19 cellular contexts compared by ENCODE assay signal in genomic region chr7:43630466-43630865, GRCh38. TPM values are rescaled to one million over a fixed set of nuclear protein-coding genes. Genes with fewer than 3 reads are reported as not detected.
DNase-seq lines count a peak whose midpoint lies in the region; ATAC-seq and TF ChIP-seq lines count a peak whose summit lies in the region.
"Had no signal": no experiment of that assay in that cellular context is flagged by ENCODE, and none has a peak within 500 bp of the region (broad histone marks: within the 10 kb centered on the region; RNA-seq: fewer than 3 reads in every experiment).

No MANE protein-coding gene starts in this region.

- H4K20me1 ChIP-seq in osteoblast (ENCODE audit: insufficient read depth, low read length) = peaks cover 8% of the 10 kb centered on the region

- peak overlapping the region; percentile 90 for H3K27ac Mint-ChIP-seq in activated CD8-positive, alpha-beta T cell treated with anti-CD3 and anti-CD28 coated beads for 36 hours
- H3K27ac Mint-ChIP-seq in activated CD8-positive, alpha-beta T cell treated with anti-CD3 and anti-CD28 coated beads, Interleukin-2, amount 10 ng/mL, durations not matched to agents 7 days and 5 days = no peak overlapping the region
- H3K27ac Mint-ChIP-seq in HFFc6 = 0 out of 2 replicates have a peak overlapping the region, but pooled peaks have one; percentile 24
- H3K27ac Mint-ChIP-seq in activated B cell treated with CpG ODN at 0.5 μM for 24 hours = peak overlapping the region; percentile 70
- peak overlapping the region in 9 of 10 donors; percentile 91 to 99 (median 95) for H3K27ac Mint-ChIP-seq in naive thymus-derived CD8-positive, alpha-beta T cell

- no peak overlapping the region for H3K27ac ChIP-seq in osteoblast (ENCODE audit: low read depth, low read length)
- H3K27ac ChIP-seq: cardiac muscle cell, dorsolateral prefrontal cortex, stomach, upper lobe of right lung had no signal

- no peaks in the 10 kb centered on the region for H3K9me3 ChIP-seq in osteoblast (ENCODE audit: low read depth, low read length)
- H3K9me3 ChIP-seq: stomach, upper lobe of right lung had no signal

- no peak overlapping the region for H3K4me2 ChIP-seq in osteoblast (ENCODE audit: insufficient read depth, low read length)

- peaks cover 10% of the 10 kb centered on the region for H3K4me1 ChIP-seq in osteoblast (ENCODE audit: insufficient read depth, low read length)
- H3K4me1 ChIP-seq: upper lobe of right lung had no signal

- no peaks in the 10 kb centered on the region for H3K27me3 Mint-ChIP-seq in activated CD8-positive, alpha-beta T cell treated with anti-CD3 and anti-CD28 coated beads for 36 hours
- no peaks in the 10 kb centered on the region for H3K27me3 Mint-ChIP-seq in activated CD8-positive, alpha-beta T cell treated with anti-CD3 and anti-CD28 coated beads, Interleukin-2, amount 10 ng/mL, durations not matched to agents 7 days and 5 days (ENCODE audit: low read depth)
- H3K27me3 Mint-ChIP-seq in HFFc6 (ENCODE audit: insufficient read depth) (no peaks in the 10 kb centered on the region; the same call in none of the 2 replicates), activated B cell treated with CpG ODN at 0.5 μM for 24 hours (no peaks in the 10 kb centered on the region)
- H3K27me3 Mint-ChIP-seq in naive thymus-derived CD8-positive, alpha-beta T cell = peaks cover 0 to 1% (median 0%) of the 10 kb centered on the region in 5 donors

- H3K79me2 ChIP-seq in osteoblast (ENCODE audit: insufficient read depth, low read length) = peaks cover 80% of the 10 kb centered on the region

- H3K27me3 ChIP-seq in osteoblast (ENCODE audit: insufficient read depth, low read length) = no peaks in the 10 kb centered on the region
- H3K27me3 ChIP-seq: cardiac muscle cell, dorsolateral prefrontal cortex, stomach, upper lobe of right lung had no signal

- no peaks in the 10 kb centered on the region for H3K9me3 Mint-ChIP-seq in activated CD8-positive, alpha-beta T cell treated with anti-CD3 and anti-CD28 coated beads for 36 hours
- no peaks in the 10 kb centered on the region for H3K9me3 Mint-ChIP-seq in activated CD8-positive, alpha-beta T cell treated with anti-CD3 and anti-CD28 coated beads, Interleukin-2, amount 10 ng/mL, durations not matched to agents 7 days and 5 days (ENCODE audit: insufficient read depth)
- H3K9me3 Mint-ChIP-seq in HFFc6 = no peaks in the 10 kb centered on the region
- no peaks in the 10 kb centered on the region for H3K9me3 Mint-ChIP-seq in activated B cell treated with CpG ODN at 0.5 μM for 24 hours
- no peaks in the 10 kb centered on the region for H3K9me3 Mint-ChIP-seq in naive thymus-derived CD8-positive, alpha-beta T cell

- H3K4me3 ChIP-seq in osteoblast (ENCODE audit: insufficient read depth, low read length) = no peak overlapping the region
- H3K4me3 ChIP-seq: cardiac muscle cell, dorsolateral prefrontal cortex, stomach, upper lobe of right lung had no signal

- CTCF ChIA-PET in activated CD8-positive, alpha-beta T cell treated with anti-CD3 and anti-CD28 coated beads for 36 hours (lab: Charles Lee) = interaction anchor here (1.4 to 7.2 kb wide), 5 partner anchors 16 to 69 kb away, joined by 3 to 64 read pairs (median 6); partner anchors contain the start of gene STK17A
- CTCF ChIA-PET in activated CD8-positive, alpha-beta T cell treated with anti-CD3 and anti-CD28 coated beads, Interleukin-2, amount 10 ng/mL, durations not matched to agents 7 days and 5 days (lab: Charles Lee) = interaction anchor here (0.5 to 9.9 kb wide), 4 partner anchors 22 to 69 kb away, joined by 3 to 86 read pairs (median 12); partner anchors contain the start of gene STK17A
- CTCF ChIA-PET in activated B cell treated with CpG ODN at 0.5 μM for 24 hours (lab: Charles Lee) = interaction anchor here (1.0 to 5.9 kb wide), 3 partner anchors 15 to 69 kb away, joined by 3 to 43 read pairs (median 3); partner anchors contain the start of gene STK17A

- peak overlapping the region; percentile 8 for H3K4me3 Mint-ChIP-seq in activated CD8-positive, alpha-beta T cell treated with anti-CD3 and anti-CD28 coated beads for 36 hours
- H3K4me3 Mint-ChIP-seq in activated CD8-positive, alpha-beta T cell treated with anti-CD3 and anti-CD28 coated beads, Interleukin-2, amount 10 ng/mL, durations not matched to agents 7 days and 5 days = no peak overlapping the region
- H3K4me3 Mint-ChIP-seq in HFFc6 (no peak overlapping the region), activated B cell treated with CpG ODN at 0.5 μM for 24 hours (no peak overlapping the region)
- peak overlapping the region; percentile 13 to 83 (median 73) for H3K4me3 Mint-ChIP-seq in naive thymus-derived CD8-positive, alpha-beta T cell

- no peak for ATAC-seq in activated CD8-positive, alpha-beta T cell treated with anti-CD3 and anti-CD28 coated beads for 36 hours
- ATAC-seq in activated CD8-positive, alpha-beta T cell treated with anti-CD3 and anti-CD28 coated beads, Interleukin-2, amount 10 ng/mL, durations not matched to agents 7 days and 5 days = no peak
- no peak for ATAC-seq in activated B cell treated with CpG ODN at 0.5 μM for 24 hours (ENCODE audit: low read depth)
- ATAC-seq in naive thymus-derived CD8-positive, alpha-beta T cell = no peak
- no peak for ATAC-seq in HG03045 (IDR thresholded peaks at IDR 0.05; ENCODE audit: unreplicated experiment)

- DNase-seq in activated CD8-positive, alpha-beta T cell treated with anti-CD3 and anti-CD28 coated beads for 36 hours = no peak
- no peak for DNase-seq in activated CD8-positive, alpha-beta T cell treated with anti-CD3 and anti-CD28 coated beads, Interleukin-2, amount 10 ng/mL, durations not matched to agents 7 days and 5 days
- no peak for DNase-seq in HFFc6
- DNase-seq in activated B cell treated with CpG ODN at 0.5 μM for 24 hours = no peak
- DNase-seq in naive thymus-derived CD8-positive, alpha-beta T cell = no peak
- DNase-seq in foreskin melanocyte = no peak
- no peak for DNase-seq in osteoblast (ENCODE audit: insufficient read length, low spot score, missing footprints)
- DNase-seq: activated T-cell treated with anti-CD3 and anti-CD28 coated beads for 4 hours, amniotic stem cell, dorsolateral prefrontal cortex, midbrain, NCI-H1048, NCI-H2081 treated with DMSO at 0.1 percent for 48 hours, NCI-H510A, SHP77, stomach, upper lobe of right lung had no signal

- H3K36me3 ChIP-seq in osteoblast (ENCODE audit: insufficient read depth, low read length) = peaks cover 83% of the 10 kb centered on the region

- no peak for TF ChIP-seq CTCF in activated CD8-positive, alpha-beta T cell treated with anti-CD3 and anti-CD28 coated beads for 36 hours (IDR thresholded peaks at IDR 0.05)
- TF ChIP-seq CTCF in HFFc6 (IDR thresholded peaks at IDR 0.05) (no peak), activated B cell treated with CpG ODN at 0.5 μM for 24 hours (IDR thresholded peaks at IDR 0.05) (no peak), osteoblast (IDR thresholded peaks at IDR 0.05; ENCODE audit: extremely low read depth, low read depth, low read length) (no peak)

- no peak overlapping the region for H2AFZ ChIP-seq in osteoblast (ENCODE audit: low read length)

- H3K36me3 Mint-ChIP-seq in activated CD8-positive, alpha-beta T cell treated with anti-CD3 and anti-CD28 coated beads for 36 hours (ENCODE audit: low read depth) = peaks cover 83% of the 10 kb centered on the region
- H3K36me3 Mint-ChIP-seq in activated CD8-positive, alpha-beta T cell treated with anti-CD3 and anti-CD28 coated beads, Interleukin-2, amount 10 ng/mL, durations not matched to agents 7 days and 5 days (ENCODE audit: low read depth) = peaks cover 91% of the 10 kb centered on the region
- H3K36me3 Mint-ChIP-seq in HFFc6 (ENCODE audit: low read depth) (peaks cover 82% of the 10 kb centered on the region), activated B cell treated with CpG ODN at 0.5 μM for 24 hours (ENCODE audit: low read depth) (peaks cover 92% of the 10 kb centered on the region)
- peaks cover 7 to 90% (median 50%) of the 10 kb centered on the region in 3 donors for H3K36me3 Mint-ChIP-seq in naive thymus-derived CD8-positive, alpha-beta T cell

- intact Hi-C loops in activated CD8-positive, alpha-beta T cell treated with anti-CD3 and anti-CD28 coated beads for 36 hours (cut with micrococcal nuclease) = no loop called here
- intact Hi-C loops in activated B cell treated with CpG ODN at 0.5 μM for 24 hours (cut with micrococcal nuclease) = no loop called here

- H3K4me1 Mint-ChIP-seq in activated CD8-positive, alpha-beta T cell treated with anti-CD3 and anti-CD28 coated beads for 36 hours (ENCODE audit: low read depth) = peaks cover 94% of the 10 kb centered on the region
- peaks cover 83% of the 10 kb centered on the region for H3K4me1 Mint-ChIP-seq in activated CD8-positive, alpha-beta T cell treated with anti-CD3 and anti-CD28 coated beads, Interleukin-2, amount 10 ng/mL, durations not matched to agents 7 days and 5 days (ENCODE audit: low read depth)
- peaks cover 61% of the 10 kb centered on the region for H3K4me1 Mint-ChIP-seq in HFFc6 (ENCODE audit: low read depth)
- peaks cover 78% of the 10 kb centered on the region for H3K4me1 Mint-ChIP-seq in activated B cell treated with CpG ODN at 0.5 μM for 24 hours
- H3K4me1 Mint-ChIP-seq in naive thymus-derived CD8-positive, alpha-beta T cell = peaks cover 45 to 94% (median 94%) of the 10 kb centered on the region in 4 donors

- POLR2A ChIA-PET in activated CD8-positive, alpha-beta T cell treated with anti-CD3 and anti-CD28 coated beads for 36 hours (lab: Charles Lee) = interaction anchor here (1.3 to 4.2 kb wide), 4 partner anchors 9 to 47 kb away, joined by 3 to 20 read pairs (median 6); partner anchors contain the start of gene STK17A
- POLR2A ChIA-PET in activated CD8-positive, alpha-beta T cell treated with anti-CD3 and anti-CD28 coated beads, Interleukin-2, amount 10 ng/mL, durations not matched to agents 7 days and 5 days (lab: Charles Lee) = interaction anchor here (0.8 to 1.4 kb wide), 3 partner anchors 10 to 48 kb away, joined by 3 to 5 read pairs (median 3); partner anchors contain the start of gene STK17A
- POLR2A ChIA-PET in activated B cell treated with CpG ODN at 0.5 μM for 24 hours (lab: Charles Lee) = interaction anchor here (1.0 to 3.9 kb wide), 4 partner anchors 17 to 48 kb away, joined by 3 to 15 read pairs (median 4); partner anchors contain the start of gene STK17A
- POLR2A ChIA-PET in naive thymus-derived CD8-positive, alpha-beta T cell (lab: Charles Lee) = interaction anchor here (0.6 to 12.7 kb wide), 6 partner anchors 10 to 59 kb away, joined by 3 to 306 read pairs (median 12); partner anchors contain the start of gene STK17A

RNA-seq across cellular contexts. Expression of gene STK17A, which starts 47.6 kb away (rescaled TPM):
- total RNA-seq in activated CD8-positive, alpha-beta T cell treated with anti-CD3 and anti-CD28 coated beads for 36 hours = 10 to 100 TPM; 42.4 to 46.1 TPM
- 10 to 100 TPM; 67.9 to 69.0 TPM for total RNA-seq in activated CD8-positive, alpha-beta T cell treated with anti-CD3 and anti-CD28 coated beads, Interleukin-2, amount 10 ng/mL, durations not matched to agents 7 days and 5 days
- 10 to 100 TPM; 59.0 to 79.2 (median 62.8) TPM for total RNA-seq in HFFc6 (2021; fragmentation: NEBNext Ultra II Directional; extraction: Animal tissue kit (Norgen Biotek cat#: 25700))
- total RNA-seq in activated B cell treated with CpG ODN at 0.5 μM for 24 hours = 67.1 and 68.6 TPM in 2 replicates
- total RNA-seq in naive thymus-derived CD8-positive, alpha-beta T cell = 100 to 1,000 TPM; 203 to 208 TPM
- 100 to 1,000 TPM; 242 to 346 (median 262) TPM for polyA plus RNA-seq in naive thymus-derived CD8-positive, alpha-beta T cell
- total RNA-seq in osteoblast = 95.2 and 109 TPM in 2 replicates

Comparison
In these comparisons a context has a peak if more than half of its experiments do, and no peak if none do; other contexts are left out.
1. H3K4me3 Mint-ChIP-seq: peak in activated CD8-positive, alpha-beta T cell treated with anti-CD3 and anti-CD28 coated beads for 36 hours (single experiment) and naive thymus-derived CD8-positive, alpha-beta T cell (10 of 10); none in activated CD8-positive, alpha-beta T cell treated with anti-CD3 and anti-CD28 coated beads, Interleukin-2, amount 10 ng/mL, durations not matched to agents 7 days and 5 days (single experiment), HFFc6 (single experiment) and activated B cell treated with CpG ODN at 0.5 μM for 24 hours (single experiment).